Comparison of ENCODE assay signal across 1 cellular context in the genomic region with DNA sequence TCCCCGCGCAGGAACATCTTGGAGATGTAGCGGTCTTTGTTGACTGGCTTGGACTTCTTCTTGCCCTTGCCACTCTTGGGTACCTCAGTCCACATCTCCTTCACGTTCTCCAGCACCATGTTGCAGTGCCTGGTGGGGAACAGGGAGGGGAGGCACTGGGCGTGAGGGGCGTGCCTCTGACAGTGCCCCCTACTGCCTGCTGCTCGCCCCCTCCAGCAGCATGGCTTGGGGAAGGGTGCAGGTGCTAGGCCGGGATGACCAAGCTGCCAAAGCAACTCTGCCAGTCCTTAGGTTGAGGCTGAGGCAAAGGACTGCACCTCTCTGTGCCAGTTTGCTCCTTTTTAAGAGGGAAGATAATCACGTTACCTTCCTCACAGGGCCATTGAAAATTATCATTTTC.
TF ChIP-seq lines count a peak whose summit lies in the region.

No MANE protein-coding gene starts in this region.

TF ChIP-seq in HepG2, 621 proteins besides CTCF, POLR2A, EP300 and RAD21:
- TF ChIP-seq NFYC (CRISPR knock-in tag; IDR thresholded peaks at IDR 0.05): no peak
- TF ChIP-seq KDM5B (CRISPR knock-in tag; IDR thresholded peaks at IDR 0.05; ENCODE audit: borderline replicate concordance): no peak
- peak; percentile 36 for TF ChIP-seq AGO2 (optimal IDR thresholded peaks at IDR 0.05; ENCODE audit: low read depth, low read length)
- TF ChIP-seq NR2F6 (IDR thresholded peaks at IDR 0.05): no peak
- no peak for TF ChIP-seq NR2F6 (CRISPR knock-in tag; IDR thresholded peaks at IDR 0.05)
- TF ChIP-seq SATB2 (CRISPR knock-in tag; IDR thresholded peaks at IDR 0.05): no peak
TF ChIP-seq in HepG2: peak in this region for 1.
